Comparison of ENCODE assay signal across 13 cellular contexts in the genomic region with DNA sequence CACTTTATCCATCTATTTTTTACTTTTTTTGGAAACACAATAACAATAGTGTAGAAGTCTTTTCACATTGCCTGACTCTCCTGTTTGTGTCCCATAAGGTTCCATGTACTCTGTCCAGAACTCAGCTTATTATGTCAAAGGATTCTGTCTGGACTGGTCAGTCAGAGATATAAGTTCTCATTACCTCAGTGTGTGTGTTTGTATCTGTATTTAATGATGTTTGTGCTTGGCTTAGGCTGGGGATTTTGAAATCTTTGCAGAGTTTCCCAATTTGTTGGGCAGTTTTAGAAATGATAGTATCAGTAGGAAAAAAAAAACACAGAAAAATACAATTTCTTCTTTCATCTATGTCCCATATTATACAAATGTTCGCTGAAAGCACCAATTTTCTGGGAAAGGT.
DNase-seq lines count a peak whose midpoint lies in the region; ATAC-seq and TF ChIP-seq lines count a peak whose summit lies in the region.
"Had no signal": no experiment of that assay in that cellular context is flagged by ENCODE, and none has a peak within 500 bp of the region (broad histone marks: within the 10 kb centered on the region; RNA-seq: fewer than 3 reads in every experiment).

No MANE protein-coding gene starts in this region.

- ATAC-seq in left cardiac atrium (peak; percentile 36 to 67), HG02885 (IDR thresholded peaks at IDR 0.05; ENCODE audit: poor library complexity, unreplicated experiment) (no peak)
- no peak for ATAC-seq in activated T-cell treated with anti-CD3 and anti-CD28 coated beads, Interleukin-2, amount 50 U/mL, for 72 hours (replicated peaks in 1 of 2)

- no peak overlapping the region for H3K4me3 Mint-ChIP-seq in progenitor cell of endocrine pancreas (ENCODE audit: low read depth)
- no peak overlapping the region for H3K4me3 Mint-ChIP-seq in activated T-cell treated with anti-CD3 and anti-CD28 coated beads, Interleukin-2, amount 50 U/mL, for 72 hours
- H3K4me3 Mint-ChIP-seq: T-helper 1 cell treated with Interleukin-12 subunit alpha and Interleukin-12 subunit beta and Interleukin-4 antibody, amounts not matched to agents 30 μg/mL and 1 μg/mL, for 36 hours had no signal

- H3K9me3 Mint-ChIP-seq in progenitor cell of endocrine pancreas (ENCODE audit: low read depth) = peaks cover 3% of the 10 kb centered on the region
- no peaks in the 10 kb centered on the region for H3K9me3 Mint-ChIP-seq in activated T-cell treated with anti-CD3 and anti-CD28 coated beads, Interleukin-2, amount 50 U/mL, for 72 hours
- H3K9me3 Mint-ChIP-seq: activated T-helper 2 cell treated with anti-CD3 and anti-CD28 coated beads, Interferon-gamma antibody, Interleukin-2, Interleukin-4, amounts not matched to agents 10 μg/mL and 5 μg/mL and 100 μg/mL, durations not matched to agents 14 hours and 24 hours and 36 hours; T-helper 1 cell treated with Interleukin-12 subunit alpha and Interleukin-12 subunit beta and Interleukin-4 antibody, amounts not matched to agents 30 μg/mL and 1 μg/mL, for 36 hours had no signal

- H3K36me3 ChIP-seq in adipocyte (ENCODE audit: control insufficient read depth, insufficient read depth, low read length, severe bottlenecking) = no peaks in the 10 kb centered on the region

- H3K27ac Mint-ChIP-seq in progenitor cell of endocrine pancreas = peak overlapping the region; percentile 92
- no peak overlapping the region for H3K27ac Mint-ChIP-seq in activated T-cell treated with anti-CD3 and anti-CD28 coated beads, Interleukin-2, amount 50 U/mL, for 72 hours
- H3K27ac Mint-ChIP-seq: activated T-helper 2 cell treated with anti-CD3 and anti-CD28 coated beads, Interferon-gamma antibody, Interleukin-2, Interleukin-4, amounts not matched to agents 10 μg/mL and 5 μg/mL and 100 μg/mL, durations not matched to agents 14 hours and 24 hours and 36 hours; T-helper 1 cell treated with Interleukin-12 subunit alpha and Interleukin-12 subunit beta and Interleukin-4 antibody, amounts not matched to agents 30 μg/mL and 1 μg/mL, for 36 hours had no signal

- intact Hi-C loops in left cardiac atrium (cut with DNase I) = loop anchor here (5.0 kb wide), 2 partner anchors 307 to 882 kb away; no protein-coding TSS in a partner anchor

- peak; percentile 28 for DNase-seq in AG09309 (ENCODE audit: low read depth)
- DNase-seq in adipocyte (ENCODE audit: low read depth) = peak; percentile 89
- no peak for DNase-seq in left cardiac atrium
- DNase-seq in progenitor cell of endocrine pancreas (ENCODE audit: low spot score, unreplicated experiment) = no peak
- no peak for DNase-seq in glomerular visceral epithelial cell (ENCODE audit: extremely low spot score)
- no peak for DNase-seq in activated T-cell treated with anti-CD3 and anti-CD28 coated beads, Interleukin-2, amount 50 U/mL, for 72 hours
- no peak for DNase-seq in T-helper 9 cell
- DNase-seq: AML-193; KG1; stimulated activated CD4-positive, alpha-beta T cell treated with anti-CD3 and anti-CD28 coated beads, Interleukin-4, amount 100 ng/mL, for 24 hours had no signal

- no peaks in the 10 kb centered on the region for H3K9me3 ChIP-seq in adipocyte (ENCODE audit: control insufficient read depth, low read length)

- peak overlapping the region; percentile 91 for H3K9ac ChIP-seq in adipocyte (ENCODE audit: low read length)

- H3K4me1 ChIP-seq in adipocyte (ENCODE audit: control insufficient read depth, insufficient read depth, low read length) = peaks cover 76% of the 10 kb centered on the region

- peaks cover 43% of the 10 kb centered on the region for H3K4me1 Mint-ChIP-seq in progenitor cell of endocrine pancreas (ENCODE audit: low read depth)
- no peaks in the 10 kb centered on the region for H3K4me1 Mint-ChIP-seq in activated T-cell treated with anti-CD3 and anti-CD28 coated beads, Interleukin-2, amount 50 U/mL, for 72 hours (ENCODE audit: low read depth)

- no peaks in the 10 kb centered on the region for H3K27me3 ChIP-seq in adipocyte (replicated peaks; ENCODE audit: control insufficient read depth, insufficient read depth, low read length)

- peaks cover 2% of the 10 kb centered on the region for H3K36me3 Mint-ChIP-seq in progenitor cell of endocrine pancreas (ENCODE audit: insufficient read depth)
- H3K36me3 Mint-ChIP-seq in activated T-cell treated with anti-CD3 and anti-CD28 coated beads, Interleukin-2, amount 50 U/mL, for 72 hours (ENCODE audit: insufficient read depth in 2 of 2) = no peaks in the 10 kb centered on the region

- TF ChIP-seq CTCF in AG09309 (IDR thresholded peaks at IDR 0.05; ENCODE audit: control insufficient read depth, insufficient read depth, low read depth, low read length, missing control alignments) (no peak), progenitor cell of endocrine pancreas (IDR thresholded peaks at IDR 0.05; ENCODE audit: unreplicated experiment) (no peak)

- no peaks in the 10 kb centered on the region for H3K27me3 Mint-ChIP-seq in progenitor cell of endocrine pancreas
- no peaks in the 10 kb centered on the region for H3K27me3 Mint-ChIP-seq in activated T-cell treated with anti-CD3 and anti-CD28 coated beads, Interleukin-2, amount 50 U/mL, for 72 hours (ENCODE audit: low read depth)

- H3K4me3 ChIP-seq in AG09309 (ENCODE audit: control insufficient read depth, low read depth, low read length) (no peak overlapping the region), adipocyte (ENCODE audit: low read length) (peak overlapping the region; percentile 56)

Comparison
In these comparisons a context has a peak if more than half of its experiments do, and no peak if none do; other contexts are left out.
1. DNase-seq: peak in AG09309 (single experiment) and adipocyte (single experiment); none in left cardiac atrium (single experiment), progenitor cell of endocrine pancreas (single experiment), glomerular visceral epithelial cell (single experiment), activated T-cell treated with anti-CD3 and anti-CD28 coated beads, Interleukin-2, amount 50 U/mL, for 72 hours (0 of 2) and T-helper 9 cell (single experiment).
2. ATAC-seq: peak in left cardiac atrium (2 of 2); none in HG02885 (single experiment) and activated T-cell treated with anti-CD3 and anti-CD28 coated beads, Interleukin-2, amount 50 U/mL, for 72 hours (0 of 2).